2 cellular contexts compared by ENCODE assay signal in the genomic region with DNA sequence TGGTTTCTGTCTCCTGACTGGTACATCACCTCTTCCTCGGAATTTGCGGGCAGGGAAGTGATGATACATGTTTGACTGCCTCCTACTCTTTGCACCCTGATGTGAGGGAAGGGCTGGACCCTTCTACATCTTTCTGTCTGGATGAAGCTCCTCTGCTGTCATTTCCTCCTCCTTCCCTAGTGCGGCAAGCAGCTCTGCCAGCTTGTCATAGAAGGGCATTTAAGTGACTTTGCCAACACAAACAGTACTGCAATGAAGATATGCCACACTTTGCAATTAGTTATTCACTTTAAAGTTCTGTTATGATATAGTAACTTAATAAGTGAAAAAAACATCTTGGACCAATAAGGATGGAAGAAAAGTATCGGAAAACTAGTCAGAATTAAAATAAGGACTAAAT.
TF ChIP-seq lines count a peak whose summit lies in the region.

No MANE protein-coding gene starts in this region.

TF ChIP-seq in HepG2, 621 proteins besides CTCF, POLR2A, EP300 and RAD21:
- TF ChIP-seq ZBTB1 (CRISPR knock-in tag; IDR thresholded peaks at IDR 0.05; ENCODE audit: borderline replicate concordance) (no peak), ZNF878 (CRISPR knock-in tag; IDR thresholded peaks at IDR 0.05) (no peak), ZNF761 (CRISPR knock-in tag; conservative IDR thresholded peaks at IDR 0.05) (no peak), ZNF746 (CRISPR knock-in tag; IDR thresholded peaks at IDR 0.05) (no peak), ZSCAN25 (CRISPR knock-in tag; IDR thresholded peaks at IDR 0.05) (no peak), TGIF2 (CRISPR knock-in tag; IDR thresholded peaks at IDR 0.05) (no peak), HMGA1 (CRISPR knock-in tag; conservative IDR thresholded peaks at IDR 0.05) (no peak), ZNF567 (CRISPR knock-in tag; IDR thresholded peaks at IDR 0.05; ENCODE audit: borderline replicate concordance) (no peak), TEAD2 (CRISPR knock-in tag; IDR thresholded peaks at IDR 0.05) (no peak), ZNF331 (CRISPR knock-in tag; IDR thresholded peaks at IDR 0.05) (no peak), U2AF2 (IDR thresholded peaks at IDR 0.05; ENCODE audit: low read depth, low read length) (no peak), NCOA2 (CRISPR knock-in tag; IDR thresholded peaks at IDR 0.05) (no peak), RARA (CRISPR knock-in tag; IDR thresholded peaks at IDR 0.05) (no peak), POGZ (CRISPR knock-in tag; IDR thresholded peaks at IDR 0.05) (no peak), ZNF292 (CRISPR knock-in tag; IDR thresholded peaks at IDR 0.05; ENCODE audit: borderline replicate concordance, low read depth) (no peak), MIER3 (CRISPR knock-in tag; IDR thresholded peaks at IDR 0.05; ENCODE audit: borderline replicate concordance) (no peak), MAFG (CRISPR knock-in tag; IDR thresholded peaks at IDR 0.05) (no peak)
- TF ChIP-seq, protein P1, sequence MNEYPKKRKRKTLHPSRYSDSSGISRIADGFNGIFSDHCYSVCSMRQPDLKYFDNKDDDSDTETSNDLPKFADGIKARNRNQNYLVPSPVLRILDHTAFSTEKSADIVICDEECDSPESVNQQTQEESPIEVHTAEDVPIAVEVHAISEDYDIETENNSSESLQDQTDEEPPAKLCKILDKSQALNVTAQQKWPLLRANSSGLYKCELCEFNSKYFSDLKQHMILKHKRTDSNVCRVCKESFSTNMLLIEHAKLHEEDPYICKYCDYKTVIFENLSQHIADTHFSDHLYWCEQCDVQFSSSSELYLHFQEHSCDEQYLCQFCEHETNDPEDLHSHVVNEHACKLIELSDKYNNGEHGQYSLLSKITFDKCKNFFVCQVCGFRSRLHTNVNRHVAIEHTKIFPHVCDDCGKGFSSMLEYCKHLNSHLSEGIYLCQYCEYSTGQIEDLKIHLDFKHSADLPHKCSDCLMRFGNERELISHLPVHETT (CRISPR knock-in tag; conservative IDR thresholded peaks at IDR 0.05), result no peak
- TF ChIP-seq, protein P2, sequence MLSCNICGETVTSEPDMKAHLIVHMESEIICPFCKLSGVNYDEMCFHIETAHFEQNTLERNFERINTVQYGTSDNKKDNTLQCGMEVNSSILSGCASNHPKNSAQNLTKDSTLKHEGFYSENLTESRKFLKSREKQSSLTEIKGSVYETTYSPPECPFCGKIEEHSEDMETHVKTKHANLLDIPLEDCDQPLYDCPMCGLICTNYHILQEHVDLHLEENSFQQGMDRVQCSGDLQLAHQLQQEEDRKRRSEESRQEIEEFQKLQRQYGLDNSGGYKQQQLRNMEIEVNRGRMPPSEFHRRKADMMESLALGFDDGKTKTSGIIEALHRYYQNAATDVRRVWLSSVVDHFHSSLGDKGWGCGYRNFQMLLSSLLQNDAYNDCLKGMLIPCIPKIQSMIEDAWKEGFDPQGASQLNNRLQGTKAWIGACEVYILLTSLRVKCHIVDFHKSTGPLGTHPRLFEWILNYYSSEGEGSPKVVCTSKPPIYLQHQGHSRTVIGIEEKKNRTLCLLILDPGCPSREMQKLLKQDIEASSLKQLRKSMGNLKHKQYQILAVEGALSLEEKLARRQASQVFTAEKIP (CRISPR knock-in tag; IDR thresholded peaks at IDR 0.05; ENCODE audit: borderline replicate concordance), result no peak
- TF ChIP-seq, protein P3, sequence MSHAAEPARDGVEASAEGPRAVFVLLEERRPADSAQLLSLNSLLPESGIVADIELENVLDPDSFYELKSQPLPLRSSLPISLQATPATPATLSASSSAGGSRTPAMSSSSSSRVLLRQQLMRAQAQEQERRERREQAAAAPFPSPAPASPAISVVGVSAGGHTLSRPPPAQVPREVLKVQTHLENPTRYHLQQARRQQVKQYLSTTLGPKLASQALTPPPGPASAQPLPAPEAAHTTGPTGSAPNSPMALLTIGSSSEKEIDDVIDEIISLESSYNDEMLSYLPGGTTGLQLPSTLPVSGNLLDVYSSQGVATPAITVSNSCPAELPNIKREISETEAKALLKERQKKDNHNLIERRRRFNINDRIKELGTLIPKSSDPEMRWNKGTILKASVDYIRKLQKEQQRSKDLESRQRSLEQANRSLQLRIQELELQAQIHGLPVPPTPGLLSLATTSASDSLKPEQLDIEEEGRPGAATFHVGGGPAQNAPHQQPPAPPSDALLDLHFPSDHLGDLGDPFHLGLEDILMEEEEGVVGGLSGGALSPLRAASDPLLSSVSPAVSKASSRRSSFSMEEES (CRISPR knock-in tag; IDR thresholded peaks at IDR 0.05), result no peak

TF ChIP-seq in H1, 55 proteins besides CTCF, POLR2A, EP300 and RAD21:
- TF ChIP-seq TBP (IDR thresholded peaks at IDR 0.05; ENCODE audit: low read depth, low read length) (no peak), SP4 (IDR thresholded peaks at IDR 0.05; ENCODE audit: low read length) (no peak), POLR2AphosphoS5 (IDR thresholded peaks at IDR 0.05; ENCODE audit: low read depth, low read length) (no peak), ASH2L (IDR thresholded peaks at IDR 0.05; ENCODE audit: low read length) (no peak), MAFK (IDR thresholded peaks at IDR 0.05; ENCODE audit: low read depth, low read length) (no peak), CBX5 (IDR thresholded peaks at IDR 0.05; ENCODE audit: low read depth, low read length) (no peak), HDAC2 (IDR thresholded peaks at IDR 0.05; ENCODE audit: borderline replicate concordance in 1 of 2, low read depth in 2 of 2, low read length in 2 of 2) (no peak)
